Comparison of ENCODE assay signal across 1 cellular context in genomic region chr11:60970369-60970774, GRCh38.
TF ChIP-seq lines count a peak whose summit lies in the region.

No MANE protein-coding gene starts in this region.

TF ChIP-seq in H1, 55 proteins besides CTCF, POLR2A, EP300 and RAD21:
- TF ChIP-seq TCF12 (IDR thresholded peaks at IDR 0.05; ENCODE audit: low read depth, low read length) (no peak), SP4 (IDR thresholded peaks at IDR 0.05; ENCODE audit: low read length) (no peak), CTBP2 (IDR thresholded peaks at IDR 0.05; ENCODE audit: borderline replicate concordance, insufficient read depth, insufficient read length, low read length) (no peak), BACH1 (IDR thresholded peaks at IDR 0.05; ENCODE audit: low read length) (no peak), SP2 (IDR thresholded peaks at IDR 0.05; ENCODE audit: low read length) (no peak), CREB1 (IDR thresholded peaks at IDR 0.05) (no peak), CHD7 (IDR thresholded peaks at IDR 0.05; ENCODE audit: insufficient replicate concordance, low read length) (no peak), TAF7 (optimal IDR thresholded peaks at IDR 0.05; ENCODE audit: borderline replicate concordance, low read depth, low read length) (no peak), TEAD4 (IDR thresholded peaks at IDR 0.05; ENCODE audit: low read depth, low read length) (no peak), KDM4A (IDR thresholded peaks at IDR 0.05; ENCODE audit: low read depth, low read length, severe bottlenecking) (no peak), SP1 (IDR thresholded peaks at IDR 0.05; ENCODE audit: low read depth, low read length) (no peak), RFX5 (IDR thresholded peaks at IDR 0.05; ENCODE audit: borderline replicate concordance, low read depth, low read length) (no peak), POU5F1 (IDR thresholded peaks at IDR 0.05; ENCODE audit: low read depth, low read length) (no peak)
